Comparison of ENCODE assay signal across 20 cellular contexts in the genomic region with DNA sequence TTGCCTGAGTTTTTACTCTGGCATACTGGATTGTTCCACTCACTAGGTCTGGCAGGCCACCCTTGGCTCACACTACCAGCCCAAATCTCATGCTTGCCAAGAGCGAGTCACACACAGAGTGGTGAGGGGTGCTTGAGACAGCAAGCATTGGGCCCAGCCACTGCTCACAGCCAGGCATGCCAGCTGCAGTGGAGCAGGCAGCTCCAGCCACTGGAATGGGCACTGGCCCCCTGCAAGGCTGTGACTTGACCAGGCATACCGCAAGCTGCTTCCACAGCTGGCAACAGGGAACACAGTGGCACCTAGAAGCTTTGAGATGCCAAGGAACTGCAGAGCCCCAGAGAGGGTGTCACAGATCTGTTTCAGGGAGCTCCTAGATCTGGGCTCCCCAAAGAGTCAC.
DNase-seq lines count a peak whose midpoint lies in the region; ATAC-seq, FAIRE-seq and TF ChIP-seq lines count a peak whose summit lies in the region.
"Had no signal": no experiment of that assay in that cellular context is flagged by ENCODE, and none has a peak within 500 bp of the region (broad histone marks: within the 10 kb centered on the region; RNA-seq: fewer than 3 reads in every experiment).

No MANE protein-coding gene starts in this region.

- H3K9me3 ChIP-seq in PC-3 (ENCODE audit: low read length): no peaks in the 10 kb centered on the region
- no peaks in the 10 kb centered on the region for H3K9me3 ChIP-seq in kidney (ENCODE audit: control insufficient read depth in 1 of 2, low read length in 2 of 2)
- H3K9me3 ChIP-seq in vagina: no peaks in the 10 kb centered on the region
- H3K9me3 ChIP-seq in A673 (ENCODE audit: low read depth, low read length, poor library complexity, severe bottlenecking): no peaks in the 10 kb centered on the region

- BruUV-seq in PC-3 (replicated peaks; lab: Mats Ljungman, UMichigan): no TSS peak
- BruUV-seq in A673 (replicated peaks; lab: Mats Ljungman, UMichigan): no TSS peak

- no peaks in the 10 kb centered on the region for H4K20me1 ChIP-seq in PC-3 (ENCODE audit: low read length)

- H3K9ac ChIP-seq in PC-3 (ENCODE audit: low read length): no peak overlapping the region
- H3K9ac ChIP-seq in kidney (ENCODE audit: low read length in 2 of 2): no peak overlapping the region

- peaks cover 8% of the 10 kb centered on the region for H3K4me1 ChIP-seq in PC-3 (ENCODE audit: insufficient read depth, low read length)
- no peaks in the 10 kb centered on the region for H3K4me1 ChIP-seq in kidney (ENCODE audit: control insufficient read depth in 1 of 2, insufficient read depth in 1 of 2, low read depth in 1 of 2, low read length in 2 of 2)
- H3K4me1 ChIP-seq in vagina: no peaks in the 10 kb centered on the region
- no peaks in the 10 kb centered on the region for H3K4me1 ChIP-seq in A673 (ENCODE audit: insufficient read depth, low read length, poor library complexity, severe bottlenecking)

- H3K4me2 ChIP-seq in PC-3 (ENCODE audit: low read length): no peak overlapping the region

- H3K9me2 ChIP-seq in PC-3 (replicated peaks; ENCODE audit: low read length): no peaks in the 10 kb centered on the region

- H3K36me3 ChIP-seq in PC-3 (ENCODE audit: low read depth, low read length) (no peaks in the 10 kb centered on the region), kidney (ENCODE audit: control insufficient read depth in 1 of 2, insufficient read depth in 2 of 2, low read length in 2 of 2) (no peaks in the 10 kb centered on the region), vagina (no peaks in the 10 kb centered on the region), brain microvascular endothelial cell (replicated peaks) (no peaks in the 10 kb centered on the region), A673 (ENCODE audit: insufficient read depth, low read length, poor library complexity, severe bottlenecking) (no peaks in the 10 kb centered on the region)

- ATAC-seq in PC-3: peak; percentile 75

- no peak for TF ChIP-seq CTCF in PC-3 (conservative IDR thresholded peaks at IDR 0.05; ENCODE audit: low read depth, low read length)
- no peak for TF ChIP-seq CTCF in kidney (IDR thresholded peaks at IDR 0.05; ENCODE audit: borderline replicate concordance, extremely low read depth, insufficient read depth)
- no peak for TF ChIP-seq CTCF in vagina (IDR thresholded peaks at IDR 0.05)
- no peak for TF ChIP-seq CTCF in brain microvascular endothelial cell (IDR thresholded peaks at IDR 0.05; ENCODE audit: low read depth, low read length, missing control alignments)
- no peak for TF ChIP-seq CTCF in A673 (conservative IDR thresholded peaks at IDR 0.05; ENCODE audit: low read depth, low read length)

- H3K27ac ChIP-seq in PC-3 (ENCODE audit: low read length): no peak overlapping the region
- H3K27ac ChIP-seq in kidney (ENCODE audit: low read depth in 2 of 2, low read length in 2 of 2): no peak overlapping the region
- H3K27ac ChIP-seq in vagina: no peak overlapping the region
- H3K27ac ChIP-seq in brain microvascular endothelial cell: no peak overlapping the region
- no peak overlapping the region for H3K27ac ChIP-seq in A673 (ENCODE audit: low read depth, low read length, poor library complexity, severe bottlenecking)
- H3K27ac ChIP-seq: 22Rv1, SK-N-MC had no signal

- H3F3A ChIP-seq in PC-3 (ENCODE audit: low read length, unreplicated experiment): no peaks in the 10 kb centered on the region

- H3K4me3 ChIP-seq in PC-3 (ENCODE audit: low read length) (no peak overlapping the region), kidney (ENCODE audit: low read length in 2 of 2) (no peak overlapping the region), vagina (no peak overlapping the region), brain microvascular endothelial cell (ENCODE audit: low read depth, low read length) (no peak overlapping the region), A673 (ENCODE audit: low read depth, low read length, poor library complexity, severe bottlenecking) (no peak overlapping the region)
- H3K4me3 ChIP-seq: SK-N-MC had no signal

- CTCF ChIA-PET in PC-3 (lab: Charles Lee): no interaction called here
- CTCF ChIA-PET in A673 (lab: Charles Lee): no interaction called here

- in situ Hi-C loops in brain microvascular endothelial cell (cut with HindIII; ENCODE audit: low pct_ligation_motif_present, low sequenced_read_pairs): no loop called here

- peak; percentile 6 for DNase-seq in NCI-H2029 (lab: John Stamatoyannopoulos, UW)
- no peak for DNase-seq in NCI-H2029 treated with DMSO at 0.1 percent for 48 hours (lab: John Stamatoyannopoulos, UW)
- peak; percentile 54 for DNase-seq in PC-3
- DNase-seq in kidney: peak; percentile 38
- DNase-seq in vagina (ENCODE audit: extremely low spot score in 2 of 2): peak; percentile 81 to 82
- DNase-seq in medulla oblongata (ENCODE audit: extremely low spot score): no peak
- no peak for DNase-seq in brain microvascular endothelial cell
- DNase-seq in A673 (ENCODE audit: low spot score): no peak
- DNase-seq: DND-41; HFFc6; KBM-7; NCI-H1417 treated with DMSO at 0.1 percent for 48 hours; NCI-H187 treated with DMSO at 0.1 percent for 48 hours; NCI-H69; NK-92 treated with Interleukin-12 subunit alpha and Interleukin-12 subunit beta, amount 100 ng/mL, for 24 hours; SHP77 had no signal

- H3K79me2 ChIP-seq in PC-3 (ENCODE audit: low read length): no peaks in the 10 kb centered on the region

- intact Hi-C loops in PC-3 (cut with micrococcal nuclease): no loop called here
- intact Hi-C loops in kidney (cut with DNase I): no loop called here
- intact Hi-C loops in vagina (cut with DNase I): no loop called here
- intact Hi-C loops in A673 (cut with micrococcal nuclease; ENCODE audit: unreplicated experiment): no loop called here

- no peak for FAIRE-seq in kidney (lab: Jason Lieb, UNC)
- FAIRE-seq: H54, HepG2 had no signal

- H3K27me3 ChIP-seq in PC-3 (ENCODE audit: low read length): no peaks in the 10 kb centered on the region
- H3K27me3 ChIP-seq in vagina: no peaks in the 10 kb centered on the region
- no peaks in the 10 kb centered on the region for H3K27me3 ChIP-seq in brain microvascular endothelial cell (replicated peaks)
- no peaks in the 10 kb centered on the region for H3K27me3 ChIP-seq in A673 (replicated peaks; ENCODE audit: insufficient read depth, low read depth, low read length, poor library complexity)

- POLR2A ChIA-PET in PC-3 (lab: Charles Lee; ENCODE audit: unreplicated experiment): interaction anchor here (0.6 kb wide), 1 partner anchor 121 kb away, joined by 5 read pairs; no protein-coding TSS in a partner anchor
- POLR2A ChIA-PET in A673 (lab: Charles Lee; ENCODE audit: low non-redundant PET): no interaction called here

- TF ChIP-seq POLR2A in vagina (IDR thresholded peaks at IDR 0.05): no peak

- no peak overlapping the region for H2AFZ ChIP-seq in PC-3 (ENCODE audit: low read length)

Comparison
In these comparisons a context has a peak if more than half of its experiments do, and no peak if none do; other contexts are left out.
1. DNase-seq: peak in NCI-H2029 (single experiment), PC-3 (single experiment), kidney (single experiment) and vagina (2 of 2); none in NCI-H2029 treated with DMSO at 0.1 percent for 48 hours (single experiment), medulla oblongata (single experiment), brain microvascular endothelial cell (single experiment) and A673 (single experiment).